ENCODE assay signal across 19 cellular contexts in the genomic region with DNA sequence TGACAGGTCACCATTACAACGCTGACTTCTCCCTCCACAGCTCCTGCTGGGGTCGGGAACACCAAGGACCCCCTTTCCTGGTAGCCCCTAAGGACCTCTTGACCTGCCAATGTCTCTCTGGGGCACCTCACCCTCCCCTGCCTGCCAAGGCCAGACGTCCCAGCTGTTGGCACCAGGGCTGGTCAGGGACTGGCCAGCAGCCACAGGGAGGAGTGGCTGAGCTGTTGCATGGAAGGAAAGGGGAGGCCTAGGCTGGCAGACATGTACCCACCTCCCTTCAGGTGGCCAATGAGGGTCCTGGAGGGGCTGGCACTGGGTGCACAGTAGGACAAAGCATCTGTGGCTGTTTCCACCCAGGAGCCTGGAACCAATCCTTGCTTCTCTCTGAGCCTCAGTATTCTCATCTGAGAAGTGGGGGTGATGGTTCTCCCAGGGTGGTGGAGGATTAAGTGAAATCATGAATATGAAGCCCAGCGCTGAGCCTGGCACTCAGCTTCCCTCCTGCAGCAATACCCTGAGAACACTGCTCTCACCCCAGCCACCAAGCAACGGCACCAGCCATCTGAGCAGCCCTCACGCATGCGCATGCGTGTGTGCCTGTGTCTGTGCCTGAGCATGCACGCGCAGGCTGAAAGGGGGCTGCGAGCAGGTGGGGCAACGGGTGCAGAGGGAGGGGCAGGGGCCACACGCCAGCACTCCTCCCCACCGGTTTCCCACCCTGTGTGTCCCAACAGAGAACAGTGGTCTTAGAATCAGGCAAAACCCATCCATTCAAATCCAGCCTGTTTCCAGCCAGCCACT. TPM values are rescaled to one million over a fixed set of nuclear protein-coding genes. Genes with fewer than 3 reads are reported as not detected.
DNase-seq lines count a peak whose midpoint lies in the region; ATAC-seq and TF ChIP-seq lines count a peak whose summit lies in the region.
"Had no signal": no experiment of that assay in that cellular context is flagged by ENCODE, and none has a peak within 500 bp of the region (broad histone marks: within the 10 kb centered on the region; RNA-seq: fewer than 3 reads in every experiment).

No MANE protein-coding gene starts in this region.

- DNase-seq in Panc1 (ENCODE audit: low read depth, low spot score) (no peak), dorsolateral prefrontal cortex (peak in 1 of 10 donors; percentile 49), right cardiac atrium (peak in 1 of 3 donors; percentile 80), SHP77 treated with DMSO at 0.1 percent for 48 hours (lab: John Stamatoyannopoulos, UW) (no peak)
- DNase-seq in activated CD8-positive, alpha-beta memory T cell treated with anti-CD3 and anti-CD28 coated beads for 24 hours, result no peak
- DNase-seq: ACHN; BE2C; CD4-positive, alpha-beta memory T cell; H7; MG63; NCI-H1105 treated with DMSO at 0.1 percent for 48 hours; NCI-H187 treated with DMSO at 0.1 percent for 48 hours; NCI-H2171; NCI-H774; Peyer's patch had no signal

- in situ Hi-C loops in Panc1 (cut with HindIII; ENCODE audit: low pct_unique_long_range_greater_than_20kb, low sequenced_read_pairs), result no loop called here

- BruUV-seq in Panc1 (replicated peaks; lab: Mats Ljungman, UMichigan), result no TSS peak

- ATAC-seq in Panc1, result peak; percentile 55; the same call in 1 of the 2 replicates
- peak; percentile 35 to 42 for ATAC-seq in right cardiac atrium
- ATAC-seq in SK-N-SH treated with all-trans-retinoic acid at 6 μM for 48 hours, result no peak

- POLR2A ChIA-PET in Panc1 (lab: Charles Lee), result interaction anchor here (0.5 kb wide), 1 partner anchor 9 kb away, joined by 5 read pairs; no protein-coding TSS in a partner anchor

- H3K27ac ChIP-seq in Panc1 (ENCODE audit: low read length) (no peak overlapping the region), dorsolateral prefrontal cortex (peak overlapping the region in 47 of 59 donors; percentile 13 to 93 (median 71)), right cardiac atrium (ENCODE audit: low read length) (peak overlapping the region; percentile 96), temporal lobe (ENCODE audit: low read depth, low read length) (peak overlapping the region; percentile 73)
- H3K27ac ChIP-seq: KMS-11, Peyer's patch had no signal

- no peaks in the 10 kb centered on the region for H3K36me3 ChIP-seq in Panc1 (ENCODE audit: control insufficient read depth, insufficient read depth, low read length)
- H3K36me3 ChIP-seq: BE2C, MG63, Peyer's patch had no signal

- intact Hi-C loops in Panc1 (cut with micrococcal nuclease; ENCODE audit: unreplicated experiment) (no loop called here), dorsolateral prefrontal cortex (cut with DNase I) (no loop called here), right cardiac atrium (cut with DNase I) (no loop called here)

- CTCF ChIA-PET in Panc1 (lab: Charles Lee), result no interaction called here

- H3K27me3 ChIP-seq in Panc1 (ENCODE audit: control insufficient read depth, insufficient read depth, low read length), result no peaks in the 10 kb centered on the region
- H3K27me3 ChIP-seq in dorsolateral prefrontal cortex, result peaks cover 0 to 11% (median 0%) of the 10 kb centered on the region in 45 donors
- no peaks in the 10 kb centered on the region for H3K27me3 ChIP-seq in right cardiac atrium (ENCODE audit: control insufficient read depth, insufficient read depth)

- no peaks in the 10 kb centered on the region for H3K9me3 ChIP-seq in Panc1 (ENCODE audit: control insufficient read depth, insufficient read depth, low read depth, low read length)
- H3K9me3 ChIP-seq in right cardiac atrium (ENCODE audit: control insufficient read depth, low read length), result no peaks in the 10 kb centered on the region
- H3K9me3 ChIP-seq: BE2C, MG63, Peyer's patch had no signal

- 75% methylated on average over 14 of the region's 14 CpGs for WGBS in right cardiac atrium

- no peak overlapping the region for H3K4me3 ChIP-seq in Panc1 (ENCODE audit: low read depth in 2 of 2, low read length in 2 of 2)
- peak overlapping the region in 11 of 59 donors; percentile 10 to 40 (median 31) for H3K4me3 ChIP-seq in dorsolateral prefrontal cortex
- no peak overlapping the region for H3K4me3 ChIP-seq in right cardiac atrium (ENCODE audit: low read length)
- H3K4me3 ChIP-seq: MG63, Peyer's patch had no signal

- no peaks in the 10 kb centered on the region for H3K4me1 ChIP-seq in Panc1 (ENCODE audit: control insufficient read depth, insufficient read depth, low read length)
- H3K4me1 ChIP-seq in right cardiac atrium (ENCODE audit: control insufficient read depth, insufficient read depth, low read length), result peaks cover 5% of the 10 kb centered on the region
- H3K4me1 ChIP-seq: BE2C, Peyer's patch had no signal

- TF ChIP-seq CTCF in Panc1 (IDR thresholded peaks at IDR 0.05) (no peak), dorsolateral prefrontal cortex (IDR thresholded peaks at IDR 0.05 in 54 of 56, conservative IDR thresholded peaks at IDR 0.05 in 2 of 56; ENCODE audit: low read depth in 1 of 56, partially characterized antibody in 56 of 56) (no peak)

TF ChIP-seq in SK-N-SH treated with all-trans-retinoic acid at 6 μM for 48 hours, 23 proteins besides CTCF, POLR2A, EP300 and RAD21 (continues in another document):
- TF ChIP-seq OSR1 (CRISPR knock-in tag; IDR thresholded peaks at IDR 0.05) (no peak), ARNTL (CRISPR knock-in tag; IDR thresholded peaks at IDR 0.05; ENCODE audit: borderline replicate concordance, low read depth) (no peak), TOX (CRISPR knock-in tag; IDR thresholded peaks at IDR 0.05; ENCODE audit: borderline replicate concordance) (no peak), ZNF565 (CRISPR knock-in tag; conservative IDR thresholded peaks at IDR 0.05; ENCODE audit: low read depth) (no peak), ZC3H10 (CRISPR knock-in tag; IDR thresholded peaks at IDR 0.05) (no peak), CREB5 (CRISPR knock-in tag; IDR thresholded peaks at IDR 0.05; ENCODE audit: low read depth) (no peak), ISL1 (CRISPR knock-in tag; IDR thresholded peaks at IDR 0.05) (no peak), PPARA (CRISPR knock-in tag; IDR thresholded peaks at IDR 0.05; ENCODE audit: borderline replicate concordance) (no peak), POU6F1 (CRISPR knock-in tag; IDR thresholded peaks at IDR 0.05; ENCODE audit: borderline replicate concordance, low read depth) (no peak), CSRNP3 (CRISPR knock-in tag; IDR thresholded peaks at IDR 0.05) (no peak), RARB (CRISPR knock-in tag; IDR thresholded peaks at IDR 0.05) (no peak)

RNA-seq across cellular contexts. Expression of gene KCNJ4, which starts 5.9 kb away (rescaled TPM):
- 0.18 TPM for total RNA-seq in Panc1 (2021; ENCODE audit: unreplicated experiment)
- 0.81 TPM for polyA plus RNA-seq in Panc1 (2012; ENCODE audit: insufficient read length)
- total RNA-seq in dorsolateral prefrontal cortex, result 100 to 1,000 TPM in 35 of 120 experiments, 10 to 100 TPM in 85; 21.0 to 129 (median 87.1) TPM
- 10 to 100 TPM; 15.7 to 40.5 (median 31.3) TPM for total RNA-seq in right cardiac atrium
- polyA plus RNA-seq in right cardiac atrium, result 40.4 TPM
- 6.6 TPM for total RNA-seq in temporal lobe
- total RNA-seq: CD4-positive, alpha-beta memory T cell; NCI-H460; Peyer's patch had no signal
- polyA plus RNA-seq: CD4-positive, alpha-beta memory T cell had no signal

RNA-seq across cellular contexts. Expression of gene KDELR3, which starts 18.8 kb away (rescaled TPM):
- total RNA-seq in Panc1 (2021; ENCODE audit: unreplicated experiment), result 11.6 TPM
- polyA plus RNA-seq in Panc1 (2012; ENCODE audit: insufficient read length), result 12.0 TPM
- total RNA-seq in dorsolateral prefrontal cortex, result 1 to 10 TPM in 88 of 120 experiments, under 1 TPM in 30, not detected in 2; 0.35 to 4.3 (median 1.4) TPM
- total RNA-seq in right cardiac atrium, result 1 to 10 TPM; 5.0 to 8.3 (median 7.4) TPM
- polyA plus RNA-seq in right cardiac atrium, result 7.9 TPM
- total RNA-seq in temporal lobe, result 1.5 TPM
- total RNA-seq: CD4-positive, alpha-beta memory T cell had no signal

RNA-seq across cellular contexts. Expression of gene DDX17, which starts 57.0 kb away (rescaled TPM):
- 277 TPM for total RNA-seq in Panc1 (2021; ENCODE audit: unreplicated experiment)
- polyA plus RNA-seq in Panc1 (2012; ENCODE audit: insufficient read length), result 117 TPM
- 100 to 1,000 TPM; 359 to 670 (median 471) TPM for total RNA-seq in dorsolateral prefrontal cortex
- 100 to 1,000 TPM; 216 to 253 (median 238) TPM for total RNA-seq in right cardiac atrium
- 134 TPM for polyA plus RNA-seq in right cardiac atrium
- 453 TPM for total RNA-seq in temporal lobe
